In the genomic region with DNA sequence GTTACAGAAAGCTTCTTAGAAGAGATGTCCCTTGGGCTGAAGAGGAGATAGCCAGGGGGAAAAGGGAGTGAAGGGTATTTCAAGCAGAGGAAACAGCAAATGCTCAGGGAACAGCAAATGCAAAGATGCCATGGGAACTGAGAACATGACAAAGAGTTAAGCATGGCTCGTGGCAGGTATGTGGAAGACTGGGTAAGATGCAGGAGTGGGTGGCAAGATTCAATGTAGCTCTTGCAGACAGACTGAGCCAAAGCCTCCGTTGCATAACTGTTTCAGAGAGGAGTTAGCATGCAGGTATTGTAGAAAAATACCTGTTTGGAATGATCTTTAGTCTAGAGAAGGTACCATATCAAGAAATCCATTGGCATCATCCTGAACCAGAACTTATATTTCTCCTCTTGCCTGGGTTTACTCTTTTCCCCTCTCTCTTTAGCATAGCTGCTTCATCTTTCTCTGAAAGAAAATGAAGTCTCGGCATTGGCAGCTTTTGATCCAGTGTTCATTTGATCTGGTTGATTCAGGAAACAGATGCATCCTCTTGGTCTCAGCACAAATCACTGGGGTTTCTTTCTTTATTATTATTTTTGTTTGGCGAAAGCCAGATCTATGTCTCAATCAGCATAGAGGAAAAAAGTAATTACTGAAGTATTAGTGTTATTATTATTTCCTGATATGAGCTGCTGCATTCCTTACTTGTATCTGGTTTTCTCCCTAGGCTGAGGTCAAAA, we compare ENCODE assay signal across 21 cellular contexts. TPM values are rescaled to one million over a fixed set of nuclear protein-coding genes. Genes with fewer than 3 reads are reported as not detected.
DNase-seq lines count a peak whose midpoint lies in the region; ATAC-seq and FAIRE-seq lines count a peak whose summit lies in the region.
"Had no signal": no experiment of that assay in that cellular context is flagged by ENCODE, and none has a peak within 500 bp of the region (broad histone marks: within the 10 kb centered on the region; RNA-seq: fewer than 3 reads in every experiment).

No MANE protein-coding gene starts in this region.

- no peaks in the 10 kb centered on the region for H3K9me3 ChIP-seq in KOPT-K1 (ENCODE audit: insufficient read depth, low read length, poor library complexity, severe bottlenecking)
- H3K9me3 ChIP-seq: right atrium auricular region, spleen had no signal

- ATAC-seq in GM18498 (IDR thresholded peaks at IDR 0.05; ENCODE audit: unreplicated experiment), result no peak
- ATAC-seq in GM18520 (IDR thresholded peaks at IDR 0.05; ENCODE audit: unreplicated experiment), result no peak
- ATAC-seq: GM12878, GM23338 had no signal

- DNase-seq in activated naive CD4-positive, alpha-beta T cell treated with anti-CD3 and anti-CD28 coated beads, Interleukin-2, amount 10 ng/mL, durations not matched to agents 7 days and 5 days, result peak; percentile 25
- no peak for DNase-seq in activated naive CD4-positive, alpha-beta T cell treated with Interleukin-2 at 50 U/mL for 16 hours
- DNase-seq in glomerular endothelial cell (ENCODE audit: extremely low read depth, low read depth, low spot score) (peak; percentile 39), GM19239 (ENCODE audit: insufficient read length, low spot score) (no peak), DMS114 treated with DMSO at 0.1 percent for 48 hours (lab: John Stamatoyannopoulos, UW; ENCODE audit: unreplicated experiment) (no peak)
- DNase-seq: DMS53, mesendoderm, NCI-H1092 treated with DMSO at 0.1 percent for 48 hours, NCI-H2029, NCI-H446, SHP77 had no signal

- H3K9me3 Mint-ChIP-seq in activated naive CD4-positive, alpha-beta T cell treated with anti-CD3 and anti-CD28 coated beads, Interleukin-2, amount 10 ng/mL, durations not matched to agents 7 days and 5 days, result peaks cover 2% of the 10 kb centered on the region
- H3K9me3 Mint-ChIP-seq: type B pancreatic cell had no signal

- H3K36me3 ChIP-seq in KOPT-K1 (ENCODE audit: insufficient read depth, low read length), result no peaks in the 10 kb centered on the region
- H3K36me3 ChIP-seq: right atrium auricular region, spleen had no signal

- H3K36me3 Mint-ChIP-seq in activated naive CD4-positive, alpha-beta T cell treated with anti-CD3 and anti-CD28 coated beads, Interleukin-2, amount 10 ng/mL, durations not matched to agents 7 days and 5 days, result no peaks in the 10 kb centered on the region
- H3K36me3 Mint-ChIP-seq: type B pancreatic cell had no signal

- H3K4me3 Mint-ChIP-seq in activated naive CD4-positive, alpha-beta T cell treated with anti-CD3 and anti-CD28 coated beads, Interleukin-2, amount 10 ng/mL, durations not matched to agents 7 days and 5 days, result no peak overlapping the region
- H3K4me3 Mint-ChIP-seq: GM23338, type B pancreatic cell had no signal

- CTCF ChIA-PET in activated naive CD4-positive, alpha-beta T cell treated with anti-CD3 and anti-CD28 coated beads, Interleukin-2, amount 10 ng/mL, durations not matched to agents 7 days and 5 days (lab: Charles Lee), result interaction anchor here (0.9 to 1.5 kb wide), 2 partner anchors 43 to 219 kb away, joined by 3 to 5 read pairs; no protein-coding TSS in a partner anchor

- H3K27ac ChIP-seq in KOPT-K1 (ENCODE audit: low read depth, low read length, poor library complexity, severe bottlenecking), result peak overlapping the region; percentile 52
- H3K27ac ChIP-seq: C4-2B, right atrium auricular region had no signal

- H3K27ac Mint-ChIP-seq in activated naive CD4-positive, alpha-beta T cell treated with anti-CD3 and anti-CD28 coated beads, Interleukin-2, amount 10 ng/mL, durations not matched to agents 7 days and 5 days, result peak overlapping the region; percentile 71
- H3K27ac Mint-ChIP-seq: GM23338, type B pancreatic cell had no signal

- peaks cover 54% of the 10 kb centered on the region for H3K4me1 Mint-ChIP-seq in activated naive CD4-positive, alpha-beta T cell treated with anti-CD3 and anti-CD28 coated beads, Interleukin-2, amount 10 ng/mL, durations not matched to agents 7 days and 5 days
- H3K4me1 Mint-ChIP-seq: GM23338 had no signal

- peaks cover 5% of the 10 kb centered on the region for H3K27me3 Mint-ChIP-seq in activated naive CD4-positive, alpha-beta T cell treated with anti-CD3 and anti-CD28 coated beads, Interleukin-2, amount 10 ng/mL, durations not matched to agents 7 days and 5 days

- FAIRE-seq in GM19239 (lab: Jason Lieb, UNC), result no peak
- FAIRE-seq: colon, GM12878 had no signal

RNA-seq across cellular contexts. Expression of gene NUP160, which starts 41.7 kb away (rescaled TPM):
- total RNA-seq in glomerular endothelial cell, result 12.6 and 22.2 TPM in 2 replicates

Comparison
In these comparisons a context has a peak if more than half of its experiments do, and no peak if none do; other contexts are left out.
1. DNase-seq: peak in activated naive CD4-positive, alpha-beta T cell treated with anti-CD3 and anti-CD28 coated beads, Interleukin-2, amount 10 ng/mL, durations not matched to agents 7 days and 5 days (single experiment) and glomerular endothelial cell (single experiment); none in activated naive CD4-positive, alpha-beta T cell treated with Interleukin-2 at 50 U/mL for 16 hours (single experiment), GM19239 (single experiment) and DMS114 treated with DMSO at 0.1 percent for 48 hours (single experiment).